1 cellular context compared by ENCODE assay signal in genomic region chr4:183130328-183131155, GRCh38.
TF ChIP-seq lines count a peak whose summit lies in the region.

No MANE protein-coding gene starts in this region.

TF ChIP-seq in GM23338, 12 proteins besides CTCF, POLR2A, EP300 and RAD21 (continued from another document):
- TF ChIP-seq, protein P1, sequence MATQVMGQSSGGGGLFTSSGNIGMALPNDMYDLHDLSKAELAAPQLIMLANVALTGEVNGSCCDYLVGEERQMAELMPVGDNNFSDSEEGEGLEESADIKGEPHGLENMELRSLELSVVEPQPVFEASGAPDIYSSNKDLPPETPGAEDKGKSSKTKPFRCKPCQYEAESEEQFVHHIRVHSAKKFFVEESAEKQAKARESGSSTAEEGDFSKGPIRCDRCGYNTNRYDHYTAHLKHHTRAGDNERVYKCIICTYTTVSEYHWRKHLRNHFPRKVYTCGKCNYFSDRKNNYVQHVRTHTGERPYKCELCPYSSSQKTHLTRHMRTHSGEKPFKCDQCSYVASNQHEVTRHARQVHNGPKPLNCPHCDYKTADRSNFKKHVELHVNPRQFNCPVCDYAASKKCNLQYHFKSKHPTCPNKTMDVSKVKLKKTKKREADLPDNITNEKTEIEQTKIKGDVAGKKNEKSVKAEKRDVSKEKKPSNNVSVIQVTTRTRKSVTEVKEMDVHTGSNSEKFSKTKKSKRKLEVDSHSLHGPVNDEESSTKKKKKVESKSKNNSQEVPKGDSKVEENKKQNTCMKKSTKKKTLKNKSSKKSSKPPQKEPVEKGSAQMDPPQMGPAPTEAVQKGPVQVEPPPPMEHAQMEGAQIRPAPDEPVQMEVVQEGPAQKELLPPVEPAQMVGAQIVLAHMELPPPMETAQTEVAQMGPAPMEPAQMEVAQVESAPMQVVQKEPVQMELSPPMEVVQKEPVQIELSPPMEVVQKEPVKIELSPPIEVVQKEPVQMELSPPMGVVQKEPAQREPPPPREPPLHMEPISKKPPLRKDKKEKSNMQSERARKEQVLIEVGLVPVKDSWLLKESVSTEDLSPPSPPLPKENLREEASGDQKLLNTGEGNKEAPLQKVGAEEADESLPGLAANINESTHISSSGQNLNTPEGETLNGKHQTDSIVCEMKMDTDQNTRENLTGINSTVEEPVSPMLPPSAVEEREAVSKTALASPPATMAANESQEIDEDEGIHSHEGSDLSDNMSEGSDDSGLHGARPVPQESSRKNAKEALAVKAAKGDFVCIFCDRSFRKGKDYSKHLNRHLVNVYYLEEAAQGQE (IDR thresholded peaks at IDR 0.05; ENCODE audit: unreplicated experiment), result no peak
- TF ChIP-seq NANOG (IDR thresholded peaks at IDR 0.05; ENCODE audit: borderline replicate concordance), result no peak
- TF ChIP-seq CREB1 (CRISPR knock-in tag; IDR thresholded peaks at IDR 0.05; ENCODE audit: low read depth), result no peak
